In genomic region chr4:145043306-145043705, GRCh38 we compare ENCODE assay signal across 18 cellular contexts.
"Had no signal": no experiment of that assay in that cellular context is flagged by ENCODE, and none has a peak within 500 bp of the region (broad histone marks: within the 10 kb centered on the region; RNA-seq: fewer than 3 reads in every experiment).

No MANE protein-coding gene starts in this region.

- H3K27ac Mint-ChIP-seq: activated CD4-positive, alpha-beta T cell treated with anti-CD3 and anti-CD28 coated beads for 36 hours; activated naive CD4-positive, alpha-beta T cell treated with anti-CD3 and anti-CD28 coated beads, Interleukin-2, amount 10 ng/mL, durations not matched to agents 7 days and 5 days; dendritic cell treated with granulocyte-macrophage colony-stimulating factor and Interleukin-4, amounts not matched to agents 40 ng/mL and 50 ng/mL, for 4 days; natural killer cell; stimulated activated naive CD8-positive, alpha-beta T cell treated with anti-CD3 and anti-CD28 coated beads, Interleukin-15, amount 100 ng/mL, for 72 hours had no signal

- H3K4me1 ChIP-seq: prostate gland, testis had no signal

- H2AFZ ChIP-seq: hepatocyte had no signal

- H3K4me2 ChIP-seq: hepatocyte had no signal

- H3K4me3 Mint-ChIP-seq: activated CD4-positive, alpha-beta T cell treated with anti-CD3 and anti-CD28 coated beads for 36 hours; activated naive CD4-positive, alpha-beta T cell treated with anti-CD3 and anti-CD28 coated beads, Interleukin-2, amount 10 ng/mL, durations not matched to agents 7 days and 5 days; dendritic cell treated with granulocyte-macrophage colony-stimulating factor and Interleukin-4, amounts not matched to agents 40 ng/mL and 50 ng/mL, for 4 days; natural killer cell; stimulated activated naive CD8-positive, alpha-beta T cell treated with anti-CD3 and anti-CD28 coated beads, Interleukin-15, amount 100 ng/mL, for 72 hours had no signal

- H3K9me3 Mint-ChIP-seq: activated naive CD4-positive, alpha-beta T cell treated with anti-CD3 and anti-CD28 coated beads, Interleukin-2, amount 10 ng/mL, durations not matched to agents 7 days and 5 days; dendritic cell treated with granulocyte-macrophage colony-stimulating factor and Interleukin-4, amounts not matched to agents 40 ng/mL and 50 ng/mL, for 4 days; natural killer cell; stimulated activated naive CD8-positive, alpha-beta T cell treated with anti-CD3 and anti-CD28 coated beads, Interleukin-15, amount 100 ng/mL, for 72 hours had no signal

- H3K9me3 ChIP-seq: adrenal gland, mucosa of descending colon, prostate gland, testis had no signal

- H3K4me1 Mint-ChIP-seq: activated naive CD4-positive, alpha-beta T cell treated with anti-CD3 and anti-CD28 coated beads, Interleukin-2, amount 10 ng/mL, durations not matched to agents 7 days and 5 days had no signal

- H3K27me3 ChIP-seq: adrenal gland, brain microvascular endothelial cell, hepatocyte, testis had no signal

- H3K27me3 Mint-ChIP-seq: activated CD4-positive, alpha-beta T cell treated with anti-CD3 and anti-CD28 coated beads for 36 hours; activated naive CD4-positive, alpha-beta T cell treated with anti-CD3 and anti-CD28 coated beads, Interleukin-2, amount 10 ng/mL, durations not matched to agents 7 days and 5 days; dendritic cell treated with granulocyte-macrophage colony-stimulating factor and Interleukin-4, amounts not matched to agents 40 ng/mL and 50 ng/mL, for 4 days; stimulated activated naive CD8-positive, alpha-beta T cell treated with anti-CD3 and anti-CD28 coated beads, Interleukin-15, amount 100 ng/mL, for 72 hours had no signal

- H3K27ac ChIP-seq: adrenal gland, prostate gland, testis, WERI-Rb-1 had no signal

- ATAC-seq: activated CD4-positive, alpha-beta T cell treated with anti-CD3 and anti-CD28 coated beads for 36 hours; left colon; mucosa of descending colon; natural killer cell; stimulated activated naive CD8-positive, alpha-beta T cell treated with anti-CD3 and anti-CD28 coated beads, Interleukin-15, amount 100 ng/mL, for 72 hours had no signal

- DNase-seq: activated CD4-positive, alpha-beta T cell treated with anti-CD3 and anti-CD28 coated beads for 36 hours; activated naive CD4-positive, alpha-beta T cell treated with anti-CD3 and anti-CD28 coated beads, Interleukin-2, amount 10 ng/mL, durations not matched to agents 7 days and 5 days; adrenal gland; brain microvascular endothelial cell; left colon; mammary epithelial cell; mucosa of descending colon; natural killer cell; occipital lobe; stimulated activated CD4-positive, alpha-beta T cell treated with anti-CD3 and anti-CD28 coated beads, Interleukin-15, amount 100 ng/mL, for 24 hours; stimulated activated CD4-positive, alpha-beta T cell treated with anti-CD3 and anti-CD28 coated beads, Interleukin-4, amount 100 ng/mL, for 24 hours; stimulated activated naive CD8-positive, alpha-beta T cell treated with anti-CD3 and anti-CD28 coated beads, Interleukin-15, amount 100 ng/mL, for 72 hours; T-helper 1 cell; testis; WERI-Rb-1 had no signal

- H3K36me3 ChIP-seq: adrenal gland, brain microvascular endothelial cell, prostate gland, WERI-Rb-1 had no signal

- H3K4me3 ChIP-seq: adrenal gland, hepatocyte, mucosa of descending colon, prostate gland, testis had no signal

- H3K36me3 Mint-ChIP-seq: activated naive CD4-positive, alpha-beta T cell treated with anti-CD3 and anti-CD28 coated beads, Interleukin-2, amount 10 ng/mL, durations not matched to agents 7 days and 5 days; natural killer cell had no signal
